ENCODE assay signal across 14 cellular contexts in genomic region chr15:34810455-34811146, GRCh38. TPM values are rescaled to one million over a fixed set of nuclear protein-coding genes. Genes with fewer than 3 reads are reported as not detected.
DNase-seq lines count a peak whose midpoint lies in the region; ATAC-seq and TF ChIP-seq lines count a peak whose summit lies in the region.
"Had no signal": no experiment of that assay in that cellular context is flagged by ENCODE, and none has a peak within 500 bp of the region (broad histone marks: within the 10 kb centered on the region; RNA-seq: fewer than 3 reads in every experiment).

No MANE protein-coding gene starts in this region.

- H4K20me1 ChIP-seq in PC-3 (ENCODE audit: low read length): no peaks in the 10 kb centered on the region

- 61 to 79% (median 61%) methylated on average over 5 of the region's 5 CpGs for WGBS in psoas muscle, 3 donors

- peak; percentile 97 for DNase-seq in ELR (ENCODE audit: low read depth)
- peak; percentile 64 for DNase-seq in PC-3
- DNase-seq in psoas muscle: peak in 1 of 2 donors; percentile 30
- DNase-seq in type B pancreatic cell (ENCODE audit: extremely low spot score, unreplicated experiment): no peak
- no peak for DNase-seq in retina
- DNase-seq in stimulated activated CD4-positive, alpha-beta T cell treated with anti-CD3 and anti-CD28 coated beads, Interleukin-2, amount 100 ng/mL, for 48 hours: no peak
- DNase-seq in CD8-positive, alpha-beta memory T cell: no peak
- DNase-seq: GF-D8; lower lobe of right lung; NCI-H446; spleen; stimulated activated naive B cell treated with anti-CD40 and anti-IgM and Interleukin-4, amounts not matched to agents 10 μg/mL and 1 μg/mL and 100 μg/mL, for 72 hours had no signal

- H3K27ac Mint-ChIP-seq in type B pancreatic cell: no peak overlapping the region
- no peak overlapping the region for H3K27ac Mint-ChIP-seq in CD8-positive, alpha-beta memory T cell
- H3K27ac Mint-ChIP-seq: stimulated activated naive B cell treated with anti-CD40 and anti-IgM and Interleukin-4, amounts not matched to agents 10 μg/mL and 1 μg/mL and 100 μg/mL, for 72 hours had no signal

- no peaks in the 10 kb centered on the region for H3F3A ChIP-seq in PC-3 (ENCODE audit: low read length, unreplicated experiment)

- no peak for TF ChIP-seq CTCF in PC-3 (conservative IDR thresholded peaks at IDR 0.05; ENCODE audit: low read depth, low read length)
- TF ChIP-seq CTCF in psoas muscle (IDR thresholded peaks at IDR 0.05): no peak
- no peak for TF ChIP-seq CTCF in type B pancreatic cell (conservative IDR thresholded peaks at IDR 0.05)

- H3K9me3 ChIP-seq in PC-3 (ENCODE audit: low read length): no peaks in the 10 kb centered on the region
- H3K9me3 ChIP-seq in duodenal mucosa (ENCODE audit: control insufficient read depth in 1 of 2, low read length in 2 of 2): no peaks in the 10 kb centered on the region
- no peaks in the 10 kb centered on the region for H3K9me3 ChIP-seq in psoas muscle
- no peaks in the 10 kb centered on the region for H3K9me3 ChIP-seq in CD8-positive, alpha-beta memory T cell (ENCODE audit: low read length)
- H3K9me3 ChIP-seq: lower lobe of right lung had no signal

- 0 out of 2 replicates have a peak, but pooled peaks cover 3% of the 10 kb centered on the region for H3K27me3 ChIP-seq in PC-3 (ENCODE audit: low read length)
- peaks cover 0 to 2% of the 10 kb centered on the region in 2 donors for H3K27me3 ChIP-seq in duodenal mucosa (ENCODE audit: control insufficient read depth in 1 of 2, insufficient read depth in 2 of 2, low read length in 2 of 2)
- peaks cover 0 to 1% (median 0%) of the 10 kb centered on the region in 3 donors for H3K27me3 ChIP-seq in psoas muscle (ENCODE audit: insufficient read depth in 3 of 3, low read length in 2 of 3)
- no peaks in the 10 kb centered on the region for H3K27me3 ChIP-seq in CD8-positive, alpha-beta memory T cell (ENCODE audit: insufficient read depth, low read length, poor library complexity, severe bottlenecking)

- peak; percentile 76 for ATAC-seq in PC-3
- ATAC-seq in psoas muscle: peak; percentile 83 to 93 (median 90)
- ATAC-seq: lower lobe of right lung; stimulated activated naive B cell treated with anti-CD40 and anti-IgM and Interleukin-4, amounts not matched to agents 10 μg/mL and 1 μg/mL and 100 μg/mL, for 72 hours had no signal

- no peak overlapping the region for H3K9ac ChIP-seq in PC-3 (ENCODE audit: low read length)
- no peak overlapping the region for H3K9ac ChIP-seq in duodenal mucosa (ENCODE audit: low read depth in 1 of 2, low read length in 2 of 2)

- H3K4me2 ChIP-seq in PC-3 (ENCODE audit: low read length): no peak overlapping the region

- H3K36me3 Mint-ChIP-seq in type B pancreatic cell: no peaks in the 10 kb centered on the region
- H3K36me3 Mint-ChIP-seq in CD8-positive, alpha-beta memory T cell: no peaks in the 10 kb centered on the region

- no TSS peak for BruUV-seq in PC-3 (replicated peaks; lab: Mats Ljungman, UMichigan)

- POLR2A ChIA-PET in PC-3 (lab: Charles Lee; ENCODE audit: unreplicated experiment): no interaction called here
- POLR2A ChIA-PET in CD8-positive, alpha-beta memory T cell (lab: Charles Lee): no interaction called here

- H3K27me3 Mint-ChIP-seq in type B pancreatic cell: no peaks in the 10 kb centered on the region
- peaks cover 17 to 43% of the 10 kb centered on the region in 2 donors for H3K27me3 Mint-ChIP-seq in CD8-positive, alpha-beta memory T cell

- CTCF ChIA-PET in PC-3 (lab: Charles Lee): no interaction called here
- CTCF ChIA-PET in CD8-positive, alpha-beta memory T cell (lab: Charles Lee): no interaction called here

- no peak overlapping the region for H3K4me3 Mint-ChIP-seq in type B pancreatic cell
- no peak overlapping the region for H3K4me3 Mint-ChIP-seq in CD8-positive, alpha-beta memory T cell
- H3K4me3 Mint-ChIP-seq: stimulated activated naive B cell treated with anti-CD40 and anti-IgM and Interleukin-4, amounts not matched to agents 10 μg/mL and 1 μg/mL and 100 μg/mL, for 72 hours had no signal

- H3K4me3 ChIP-seq in PC-3 (ENCODE audit: low read length): no peak overlapping the region
- no peak overlapping the region for H3K4me3 ChIP-seq in duodenal mucosa (ENCODE audit: low read depth in 1 of 2, low read length in 2 of 2)
- H3K4me3 ChIP-seq in psoas muscle: no peak overlapping the region
- H3K4me3 ChIP-seq in CD8-positive, alpha-beta memory T cell (ENCODE audit: low read length): no peak overlapping the region
- H3K4me3 ChIP-seq: lower lobe of right lung, spleen had no signal

- H3K4me1 ChIP-seq in PC-3 (ENCODE audit: insufficient read depth, low read length): peaks cover 12% of the 10 kb centered on the region; the same call in 1 of the 2 replicates
- H3K4me1 ChIP-seq in duodenal mucosa (ENCODE audit: control insufficient read depth in 1 of 2, insufficient read depth in 2 of 2, low read length in 2 of 2): no peaks in the 10 kb centered on the region
- peaks cover 10% of the 10 kb centered on the region for H3K4me1 ChIP-seq in psoas muscle
- no peaks in the 10 kb centered on the region for H3K4me1 ChIP-seq in CD8-positive, alpha-beta memory T cell (ENCODE audit: insufficient read depth, low read length)
- H3K4me1 ChIP-seq: lower lobe of right lung, spleen had no signal

- H3K4me1 Mint-ChIP-seq in type B pancreatic cell (ENCODE audit: unreplicated experiment): no peaks in the 10 kb centered on the region
- no peaks in the 10 kb centered on the region for H3K4me1 Mint-ChIP-seq in CD8-positive, alpha-beta memory T cell
- H3K4me1 Mint-ChIP-seq: stimulated activated naive B cell treated with anti-CD40 and anti-IgM and Interleukin-4, amounts not matched to agents 10 μg/mL and 1 μg/mL and 100 μg/mL, for 72 hours had no signal

- intact Hi-C loops in PC-3 (cut with micrococcal nuclease) (no loop called here), psoas muscle (cut with DNase I) (no loop called here)

- no peaks in the 10 kb centered on the region for H3K9me3 Mint-ChIP-seq in type B pancreatic cell
- H3K9me3 Mint-ChIP-seq in CD8-positive, alpha-beta memory T cell: peaks cover 3 to 12% (median 6%) of the 10 kb centered on the region in 5 donors

- H3K27ac ChIP-seq in PC-3 (ENCODE audit: low read length): peak overlapping the region; percentile 47
- peak overlapping the region; percentile 8 for H3K27ac ChIP-seq in duodenal mucosa (ENCODE audit: low read depth, low read length)
- H3K27ac ChIP-seq in psoas muscle: peak overlapping the region; percentile 80
- H3K27ac ChIP-seq in CD8-positive, alpha-beta memory T cell (ENCODE audit: low read depth, low read length): no peak overlapping the region
- H3K27ac ChIP-seq: lower lobe of right lung, spleen had no signal

- H3K36me3 ChIP-seq in PC-3 (ENCODE audit: low read depth, low read length) (no peaks in the 10 kb centered on the region), duodenal mucosa (ENCODE audit: control insufficient read depth in 1 of 2, insufficient read depth in 2 of 2, low read length in 2 of 2) (no peaks in the 10 kb centered on the region), psoas muscle (ENCODE audit: insufficient read depth in 1 of 2, low read depth in 1 of 2) (no peaks in the 10 kb centered on the region)
- no peaks in the 10 kb centered on the region for H3K36me3 ChIP-seq in CD8-positive, alpha-beta memory T cell (ENCODE audit: insufficient read depth, low read length)
- H3K36me3 ChIP-seq: lower lobe of right lung, spleen had no signal

- H3K9me2 ChIP-seq in PC-3 (replicated peaks; ENCODE audit: low read length): no peaks in the 10 kb centered on the region

- H3K79me2 ChIP-seq in PC-3 (ENCODE audit: low read length): no peaks in the 10 kb centered on the region

- H2AFZ ChIP-seq in PC-3 (ENCODE audit: low read length): peak overlapping the region; percentile 54

RNA-seq across cellular contexts. Expression of gene ACTC1, which starts 15.3 kb away (rescaled TPM):
- not detected in 2 replicates for total RNA-seq in PC-3 (2014; rRNA removed)
- 1,000 to 10,000 TPM in 3 of 4 donors, 100 to 1,000 TPM in 1; 219 to 3,379 (median 1,101) TPM for total RNA-seq in psoas muscle
- 100 to 1,000 TPM in 1 of 3 donors, 10 to 100 TPM in 2; 33.5 to 644 (median 45.9) TPM for polyA plus RNA-seq in psoas muscle
- 0.52 and 19.7 TPM in 2 replicates for total RNA-seq in type B pancreatic cell (ENCODE audit: low replicate concordance)
- not detected for total RNA-seq in CD8-positive, alpha-beta memory T cell
- not detected for polyA plus RNA-seq in CD8-positive, alpha-beta memory T cell
- total RNA-seq: T-helper 2 cell treated with Interferon-gamma antibody and Interleukin-4, amounts not matched to agents 100 ng/mL and 5 ng/mL, for 36 hours had no signal

RNA-seq across cellular contexts. Expression of gene GJD2, which starts 55.8 kb away (rescaled TPM):
- not detected in 2 replicates for total RNA-seq in PC-3 (2014; rRNA removed)
- not detected for total RNA-seq in psoas muscle
- polyA plus RNA-seq in psoas muscle: not detected
- total RNA-seq in type B pancreatic cell (ENCODE audit: low replicate concordance): 0.50 and 0.89 TPM in 2 replicates
- total RNA-seq in CD8-positive, alpha-beta memory T cell: not detected
- not detected for polyA plus RNA-seq in CD8-positive, alpha-beta memory T cell
- total RNA-seq: lower lobe of right lung; spleen; T-helper 2 cell treated with Interferon-gamma antibody and Interleukin-4, amounts not matched to agents 100 ng/mL and 5 ng/mL, for 36 hours had no signal

Comparison
In these comparisons a context has a peak if more than half of its experiments do, and no peak if none do; other contexts are left out.
1. DNase-seq: peak in ELR (single experiment) and PC-3 (single experiment); none in type B pancreatic cell (single experiment), retina (single experiment), stimulated activated CD4-positive, alpha-beta T cell treated with anti-CD3 and anti-CD28 coated beads, Interleukin-2, amount 100 ng/mL, for 48 hours (0 of 2) and CD8-positive, alpha-beta memory T cell (0 of 5).